Comparison of ENCODE assay signal across 26 cellular contexts in the genomic region with DNA sequence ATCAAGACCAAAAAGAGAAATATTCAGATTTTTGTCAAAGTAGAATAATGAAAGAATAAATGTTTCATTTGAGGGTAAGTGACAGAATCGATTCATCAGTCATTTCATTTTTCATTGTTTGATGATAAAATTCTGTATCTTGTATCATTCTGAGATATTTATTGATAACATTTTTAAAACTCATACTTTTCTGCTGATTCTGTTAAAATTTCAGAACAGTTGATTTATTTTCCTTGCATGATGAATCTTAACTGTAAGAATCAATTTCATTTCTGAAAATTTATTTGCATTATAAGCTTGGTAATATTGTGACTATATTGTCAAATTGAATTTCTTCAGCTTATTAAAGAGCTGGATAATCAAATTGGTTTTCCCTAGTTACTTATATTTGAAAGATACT. TPM values are rescaled to one million over a fixed set of nuclear protein-coding genes. Genes with fewer than 3 reads are reported as not detected.
DNase-seq lines count a peak whose midpoint lies in the region; ATAC-seq, FAIRE-seq and TF ChIP-seq lines count a peak whose summit lies in the region.
"Had no signal": no experiment of that assay in that cellular context is flagged by ENCODE, and none has a peak within 500 bp of the region (broad histone marks: within the 10 kb centered on the region; RNA-seq: fewer than 3 reads in every experiment).

No MANE protein-coding gene starts in this region.

- no peak overlapping the region for H3K4me3 ChIP-seq in HepG2 (replicated peaks in 1 of 3; ENCODE audit: insufficient read depth in 1 of 3, low read depth in 2 of 3, low read length in 3 of 3)
- no peak overlapping the region for H3K4me3 ChIP-seq in right lobe of liver
- no peak overlapping the region for H3K4me3 ChIP-seq in brain microvascular endothelial cell (ENCODE audit: low read depth, low read length)
- H3K4me3 ChIP-seq: BLaER1 treated with 17β-estradiol and CSF1 and Interleukin-3, amounts not matched to agents 10 nM and 100 nM; GM23248 had no signal

- no peak overlapping the region for H3K27ac ChIP-seq in HepG2 (ENCODE audit: extremely low read length, insufficient read depth, low read length)
- no peak overlapping the region for H3K27ac ChIP-seq in right lobe of liver
- H3K27ac ChIP-seq in brain microvascular endothelial cell = no peak overlapping the region
- H3K27ac ChIP-seq: 22Rv1; BLaER1 treated with 17β-estradiol and CSF1 and Interleukin-3, amounts not matched to agents 10 nM and 100 nM; GM23248 had no signal

- H3K4me1 ChIP-seq in HepG2 (ENCODE audit: insufficient read depth, low read length) = peaks cover 58% of the 10 kb centered on the region
- H3K4me1 ChIP-seq in right lobe of liver = no peaks in the 10 kb centered on the region
- H3K4me1 ChIP-seq: BLaER1 treated with 17β-estradiol and CSF1 and Interleukin-3, amounts not matched to agents 10 nM and 100 nM had no signal

- no peak overlapping the region for H2AFZ ChIP-seq in HepG2 (ENCODE audit: low read length)
- H2AFZ ChIP-seq: GM23248 had no signal

- peaks cover 80% of the 10 kb centered on the region for H3K79me2 ChIP-seq in HepG2 (ENCODE audit: insufficient read depth, low read length)

- TF ChIP-seq CTCF in HepG2 (CRISPR knock-in tag; IDR thresholded peaks at IDR 0.05) = no peak
- no peak for TF ChIP-seq CTCF in right lobe of liver (IDR thresholded peaks at IDR 0.05)
- TF ChIP-seq CTCF in brain microvascular endothelial cell (IDR thresholded peaks at IDR 0.05; ENCODE audit: low read depth, low read length, missing control alignments) = no peak

- H3K4me2 ChIP-seq in HepG2 (ENCODE audit: low read depth, low read length) = no peak overlapping the region
- H3K4me2 ChIP-seq: BLaER1 treated with 17β-estradiol and CSF1 and Interleukin-3, amounts not matched to agents 10 nM and 100 nM had no signal

- no TSS peak for BruUV-seq in HepG2 (replicated peaks; lab: Mats Ljungman, UMichigan)

- TF ChIP-seq EP300 in HepG2 (IDR thresholded peaks at IDR 0.05; ENCODE audit: low read depth in 2 of 2, low read length in 2 of 2) (no peak), HepG2 (CRISPR knock-in tag; IDR thresholded peaks at IDR 0.05; ENCODE audit: borderline replicate concordance) (no peak)

- in situ Hi-C loops in HepG2 (cut with HindIII; ENCODE audit: extremely low pct_ligation_motif_present, low pct_unique_long_range_greater_than_20kb) (no loop called here), brain microvascular endothelial cell (cut with HindIII; ENCODE audit: low pct_ligation_motif_present, low sequenced_read_pairs) (loop anchor here (25.0 kb wide), 1 partner anchor 228 kb away; no protein-coding TSS in a partner anchor)

- POLR2A ChIA-PET in HepG2 (lab: Yijun Ruan, JAX) = no interaction called here

- TF ChIP-seq POLR2A in HepG2 (IDR thresholded peaks at IDR 0.05; ENCODE audit: insufficient read depth in 1 of 2, low read depth in 2 of 2, low read length in 2 of 2) = no peak
- no peak for TF ChIP-seq POLR2A in right lobe of liver (IDR thresholded peaks at IDR 0.05)

- intact Hi-C loops in HepG2 (cut with micrococcal nuclease; ENCODE audit: unreplicated experiment) = no loop called here
- intact Hi-C loops in right lobe of liver (cut with DNase I) = no loop called here

- H3K9me3 ChIP-seq in HepG2 (ENCODE audit: low read length) (no peaks in the 10 kb centered on the region), right lobe of liver (peaks cover 0 to 3% (median 0%) of the 10 kb centered on the region in 4 donors)
- H3K9me3 ChIP-seq: BE2C; BLaER1 treated with 17β-estradiol and CSF1 and Interleukin-3, amounts not matched to agents 10 nM and 100 nM had no signal

- DNase-seq in HepG2 (ENCODE audit: low spot score) (no peak), right lobe of liver (no peak), superior temporal gyrus (ENCODE audit: extremely low spot score) (peak; percentile 8), brain microvascular endothelial cell (no peak)
- DNase-seq: ACHN; AML-193; BE2C; CD4-positive, alpha-beta T cell; CD8-positive, alpha-beta memory T cell; DMS53; DMS79 treated with DMSO at 0.1 percent for 48 hours; GF-D8; GM23248; H7; HCEC 1CT had no signal

- H3K9ac ChIP-seq in HepG2 (ENCODE audit: insufficient read depth, low read depth, low read length) = no peak overlapping the region
- H3K9ac ChIP-seq: BLaER1 treated with 17β-estradiol and CSF1 and Interleukin-3, amounts not matched to agents 10 nM and 100 nM; GM23248 had no signal

- WGBS in HepG2 (ENCODE audit: low lambda C conversion rate) = 87% methylated on average over 1 of the region's 1 CpG
- 71% methylated on average over 1 of the region's 1 CpG for WGBS in right lobe of liver (ENCODE audit: insufficient coverage, low coverage, low lambda C conversion rate, missing lambda C conversion rate)

- H4K20me1 ChIP-seq in HepG2 (ENCODE audit: insufficient read depth, low read length) = peaks cover 67% of the 10 kb centered on the region
- H4K20me1 ChIP-seq: BLaER1 treated with 17β-estradiol and CSF1 and Interleukin-3, amounts not matched to agents 10 nM and 100 nM had no signal

- FAIRE-seq in HepG2 (lab: Jason Lieb, UNC) (no peak), endometrium (lab: Jason Lieb, UNC) (peak; percentile 53)
- FAIRE-seq: A204.1, GM12892, GM19239, H1 had no signal

- CTCF ChIA-PET in HepG2 (lab: Yijun Ruan, JAX; ENCODE audit: low intra/inter-chr PET ratio, low total read pairs) = no interaction called here

- H3K27me3 ChIP-seq in HepG2 (ENCODE audit: control insufficient read depth in 1 of 2, insufficient read depth in 2 of 2, low read length in 2 of 2) = no peaks in the 10 kb centered on the region
- no peaks in the 10 kb centered on the region for H3K27me3 ChIP-seq in right lobe of liver
- H3K27me3 ChIP-seq in brain microvascular endothelial cell (replicated peaks) = no peaks in the 10 kb centered on the region
- H3K27me3 ChIP-seq: BE2C; BLaER1 treated with 17β-estradiol and CSF1 and Interleukin-3, amounts not matched to agents 10 nM and 100 nM had no signal

- TF ChIP-seq RAD21 in HepG2 (CRISPR knock-in tag; IDR thresholded peaks at IDR 0.05) = no peak

- no peaks in the 10 kb centered on the region; a peak in 2 of 5 replicates for H3K36me3 ChIP-seq in HepG2 (replicated peaks in 1 of 2; ENCODE audit: control insufficient read depth in 1 of 2, insufficient read depth in 2 of 2, low read length in 2 of 2)
- H3K36me3 ChIP-seq in right lobe of liver = no peaks in the 10 kb centered on the region
- H3K36me3 ChIP-seq in brain microvascular endothelial cell (replicated peaks) = no peaks in the 10 kb centered on the region
- H3K36me3 ChIP-seq: BLaER1 treated with 17β-estradiol and CSF1 and Interleukin-3, amounts not matched to agents 10 nM and 100 nM had no signal

- ATAC-seq in HepG2 = no peak
- ATAC-seq in right lobe of liver = no peak
- ATAC-seq in HG03159 (IDR thresholded peaks at IDR 0.05; ENCODE audit: unreplicated experiment) = no peak

TF ChIP-seq in HepG2, 621 proteins besides CTCF, POLR2A, EP300 and RAD21:
- peak; percentile 32 to 47; a peak in 2 of 4 replicates for TF ChIP-seq MAFK (conservative IDR thresholded peaks at IDR 0.05 in 1 of 2, IDR thresholded peaks at IDR 0.05 in 1 of 2; ENCODE audit: low read length in 2 of 2)
- no peak for TF ChIP-seq NR2C2 (CRISPR knock-in tag; IDR thresholded peaks at IDR 0.05; ENCODE audit: borderline replicate concordance)

RNA-seq across cellular contexts. Expression of a gene that starts 13.9 kb away (rescaled TPM):
- total RNA-seq in HepG2 (2016; rRNA removed; fragmentation: Illumina TruSeq; extraction: Trizol) = 40.6 and 55.7 TPM in 2 replicates
- 16.9 and 17.7 TPM in 2 replicates for total RNA-seq in HepG2 (2016; cell fraction: cytosol; rRNA removed; fragmentation: Illumina TruSeq; extraction: Trizol; ENCODE audit: low read depth)
- total RNA-seq in HepG2 (2016; cell fraction: insoluble cytoplasmic fraction; rRNA removed; fragmentation: Illumina TruSeq; extraction: Trizol) = 42.3 and 58.0 TPM in 2 replicates
- 43.2 and 46.3 TPM in 2 replicates for total RNA-seq in HepG2 (2016; cell fraction: membrane; rRNA removed; fragmentation: Illumina TruSeq; extraction: Trizol)
- total RNA-seq in HepG2 (2016; cell fraction: nucleus; rRNA removed; fragmentation: Illumina TruSeq; extraction: Trizol) = 52.9 and 59.2 TPM in 2 replicates
- 56.9 and 78.5 TPM in 2 replicates for polyA plus RNA-seq in HepG2 (2011; rRNA removed)
- polyA plus RNA-seq in HepG2 (2011; cell fraction: cytosol; rRNA removed) = 36.6 and 67.7 TPM in 2 replicates
- polyA plus RNA-seq in HepG2 (2011; cell fraction: nucleus; rRNA removed) = 24.8 and 28.7 TPM in 2 replicates
- polyA plus RNA-seq in HepG2 (2012) = 88.6 and 96.5 TPM in 2 replicates
- 17.2 and 22.6 TPM in 2 replicates for polyA plus RNA-seq in HepG2 (2016; cell fraction: cytosol; fragmentation: Illumina TruSeq; extraction: Trizol; ENCODE audit: low read depth)
- 94.0 and 99.4 TPM in 2 replicates for polyA plus RNA-seq in HepG2 (2016; cell fraction: insoluble cytoplasmic fraction; fragmentation: Illumina TruSeq; extraction: Trizol; ENCODE audit: low read depth)
- polyA plus RNA-seq in HepG2 (2016; cell fraction: membrane; fragmentation: Illumina TruSeq; extraction: Trizol; ENCODE audit: low read depth) = 36.8 and 37.8 TPM in 2 replicates
- polyA plus RNA-seq in HepG2 (2016; cell fraction: nucleus; fragmentation: Illumina TruSeq; extraction: Trizol; ENCODE audit: insufficient read depth, low read depth) = 48.4 and 51.0 TPM in 2 replicates
- polyA minus RNA-seq in HepG2 (2011; rRNA and poly(A)+ RNA removed; ENCODE audit: low replicate concordance) = 72.4 TPM in 1 of 2 replicates, not detected in the other
- polyA minus RNA-seq in HepG2 (2011; cell fraction: cytosol; rRNA and poly(A)+ RNA removed) = 89.7 and 93.4 TPM in 2 replicates
- polyA minus RNA-seq in HepG2 (2011; cell fraction: nucleus; rRNA and poly(A)+ RNA removed) = 203 and 263 TPM in 2 replicates
- under 1 TPM; 0.49 to 1.00 (median 0.75) TPM for total RNA-seq in right lobe of liver
- total RNA-seq: CD4-positive, alpha-beta T cell; CD8-positive, alpha-beta memory T cell; Daoy; G401; GM23248; H7 had no signal
- polyA plus RNA-seq: CD14-positive monocyte; CD8-positive, alpha-beta memory T cell; GM23248 had no signal

Comparison
In these comparisons a context has a peak if more than half of its experiments do, and no peak if none do; other contexts are left out.
1. RNA of a gene that starts 13.9 kb away (total RNA-seq): 16.9 to 59.2 TPM in HepG2; 0.49 to 1.00 TPM in right lobe of liver; every median in the first group is over 4 times any median in the second.